In the genomic region with DNA sequence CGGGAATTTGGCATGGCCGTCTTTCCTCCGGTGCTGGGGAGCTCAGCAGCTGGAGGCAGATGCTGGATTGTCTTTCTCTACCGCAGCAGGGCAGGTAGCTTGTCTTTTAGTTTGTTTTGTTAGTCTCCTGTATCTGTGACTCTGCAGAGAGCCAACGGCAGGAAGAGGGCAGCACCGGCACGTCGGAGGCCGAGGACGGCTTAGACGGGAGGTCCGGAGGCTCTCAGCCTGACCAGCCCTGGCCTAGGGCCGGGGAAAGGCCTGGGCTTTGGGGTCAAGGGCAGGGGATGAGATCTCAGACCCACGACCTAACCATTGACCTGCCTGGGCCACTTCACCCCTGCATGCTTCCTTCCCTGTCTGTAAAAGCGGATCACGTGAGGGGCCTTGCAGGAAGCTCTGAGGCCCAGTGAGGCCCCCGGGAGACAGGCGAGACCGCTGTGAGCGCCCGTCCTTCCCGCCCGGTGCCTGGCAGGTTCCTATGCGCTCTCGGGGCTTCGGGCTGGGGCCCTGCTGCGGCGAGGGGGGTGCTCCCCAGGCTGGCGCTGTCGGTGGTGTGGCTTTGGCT, we compare ENCODE assay signal across 10 cellular contexts.
A peak's percentile ranks its signal among the peaks of the same experiment; 100 is the strongest.
DNase-seq lines count a peak whose midpoint lies in the region; ATAC-seq, FAIRE-seq and TF ChIP-seq lines count a peak whose summit lies in the region.
"Had no signal": no experiment of that assay in that cellular context is flagged by ENCODE, and none has a peak within 500 bp of the region (broad histone marks: within the 10 kb centered on the region; RNA-seq: fewer than 3 reads in every experiment).

No MANE protein-coding gene starts in this region.

- no peaks in the 10 kb centered on the region for H3K79me2 ChIP-seq in OCI-LY1 (ENCODE audit: insufficient read depth, low read length)

- 0 out of 2 replicates have a peak overlapping the region, but pooled peaks have one; percentile 22 for H2AFZ ChIP-seq in OCI-LY1 (ENCODE audit: low read length)

- H3K9me3 ChIP-seq in OCI-LY1 (ENCODE audit: low read length) (no peaks in the 10 kb centered on the region), ovary (no peaks in the 10 kb centered on the region), small intestine (ENCODE audit: control insufficient read depth, low read depth) (no peaks in the 10 kb centered on the region)
- H3K9me3 ChIP-seq: ascending aorta had no signal

- intact Hi-C loops in ovary (cut with DNase I) = loop anchor here in 3 of 4 donors (5.0 to 10.0 kb wide), 6 partner anchors 90 to 530 kb away; a partner anchor contains a TSS

- no peak for FAIRE-seq in small intestine (lab: Jason Lieb, UNC)

- peak overlapping the region; percentile 57; the same call in 1 of the 2 replicates for H3K9ac ChIP-seq in OCI-LY1 (ENCODE audit: low read length)

- H3K4me1 ChIP-seq in OCI-LY1 (ENCODE audit: insufficient read depth, low read length, severe bottlenecking) (peaks cover 56% of the 10 kb centered on the region), ovary (ENCODE audit: insufficient read depth) (peaks cover 23% of the 10 kb centered on the region), small intestine (ENCODE audit: control insufficient read depth in 2 of 2, insufficient read depth in 1 of 2, low read depth in 1 of 2, low read length in 1 of 2) (no peaks in the 10 kb centered on the region)
- H3K4me1 ChIP-seq: ascending aorta had no signal

- H3K4me3 ChIP-seq in OCI-LY1 (ENCODE audit: low read depth, low read length, poor library complexity, severe bottlenecking) (no peak overlapping the region), foreskin fibroblast (ENCODE audit: low read depth in 1 of 2, low read length in 2 of 2) (no peak overlapping the region), ovary (no peak overlapping the region), small intestine (ENCODE audit: low read depth in 1 of 2, low read length in 2 of 2) (no peak overlapping the region)
- H3K4me3 ChIP-seq: ascending aorta had no signal

- peak overlapping the region; percentile 38; the same call in 1 of the 2 replicates for H3K4me2 ChIP-seq in OCI-LY1 (ENCODE audit: low read length)

- peak overlapping the region; percentile 89 for H3K27ac ChIP-seq in OCI-LY1 (ENCODE audit: low read depth, low read length, poor library complexity, severe bottlenecking)
- no peak overlapping the region for H3K27ac ChIP-seq in ovary
- H3K27ac ChIP-seq in small intestine (ENCODE audit: low read depth in 1 of 2, low read length in 1 of 2) = no peak overlapping the region
- H3K27ac ChIP-seq: ascending aorta had no signal

- no peaks in the 10 kb centered on the region for H3K27me3 ChIP-seq in OCI-LY1 (ENCODE audit: insufficient read depth, low read length)
- H3K27me3 ChIP-seq in ovary = no peaks in the 10 kb centered on the region
- no peaks in the 10 kb centered on the region for H3K27me3 ChIP-seq in small intestine (ENCODE audit: control insufficient read depth in 2 of 2, insufficient read depth in 2 of 2, low read length in 2 of 2)
- H3K27me3 ChIP-seq: ascending aorta had no signal

- no peak for TF ChIP-seq POLR2A in ovary (IDR thresholded peaks at IDR 0.05)

- ATAC-seq in HG03108 (IDR thresholded peaks at IDR 0.05; ENCODE audit: unreplicated experiment) (no peak), HG03442 (IDR thresholded peaks at IDR 0.05; ENCODE audit: unreplicated experiment) (no peak)

- TF ChIP-seq EP300 in ovary (IDR thresholded peaks at IDR 0.05) = no peak

- H3K9me2 ChIP-seq in OCI-LY1 (ENCODE audit: low read depth, low read length) = no peaks in the 10 kb centered on the region

- 51 to 57% (median 51%) methylated on average over 30 of the region's 30 CpGs for WGBS in ovary, 3 donors
- WGBS in small intestine, 3 donors = 50 to 84% (median 68%) methylated on average over 27 to 30 of the region's 30 CpGs

- no peaks in the 10 kb centered on the region for H3F3A ChIP-seq in OCI-LY1 (ENCODE audit: insufficient read depth, low read length)

- no peaks in the 10 kb centered on the region for H4K20me1 ChIP-seq in OCI-LY1 (ENCODE audit: insufficient read depth, low read length)

- peak; percentile 48 for TF ChIP-seq CTCF in GM12874 (IDR thresholded peaks at IDR 0.05; ENCODE audit: insufficient read depth, low read depth, low read length)
- TF ChIP-seq CTCF in OCI-LY1 (IDR thresholded peaks at IDR 0.05; ENCODE audit: low read length) = peak; percentile 59
- TF ChIP-seq CTCF in foreskin fibroblast (IDR thresholded peaks at IDR 0.05; ENCODE audit: low read depth, low read length) = peak; percentile 49
- peak; percentile 19 to 60 (median 36) for TF ChIP-seq CTCF in ovary (IDR thresholded peaks at IDR 0.05)

- H3K36me3 ChIP-seq in OCI-LY1 (ENCODE audit: insufficient read depth, low read length) = no peaks in the 10 kb centered on the region
- H3K36me3 ChIP-seq in ovary = no peaks in the 10 kb centered on the region
- H3K36me3 ChIP-seq in small intestine (ENCODE audit: control insufficient read depth in 2 of 2, insufficient read depth in 2 of 2, low read length in 2 of 2) = no peaks in the 10 kb centered on the region
- H3K36me3 ChIP-seq: ascending aorta had no signal

- peak in 1 of 2 donors; percentile 30 for DNase-seq in foreskin fibroblast
- peak; percentile 66 to 77 (median 69) for DNase-seq in ovary
- DNase-seq in small intestine = no peak
- DNase-seq in NCI-H1694 (lab: John Stamatoyannopoulos, UW) = no peak
- DNase-seq: NCI-H2107 had no signal

Comparison
In these comparisons a context has a peak if more than half of its experiments do, and no peak if none do; other contexts are left out.
1. DNase-seq: peak in ovary (5 of 5); none in small intestine (single experiment) and NCI-H1694 (single experiment).
2. Peak in every context shown above with its lines, with median percentiles within 50 percentile points of each other: CTCF ChIP-seq.